18 cellular contexts compared by ENCODE assay signal in the genomic region with DNA sequence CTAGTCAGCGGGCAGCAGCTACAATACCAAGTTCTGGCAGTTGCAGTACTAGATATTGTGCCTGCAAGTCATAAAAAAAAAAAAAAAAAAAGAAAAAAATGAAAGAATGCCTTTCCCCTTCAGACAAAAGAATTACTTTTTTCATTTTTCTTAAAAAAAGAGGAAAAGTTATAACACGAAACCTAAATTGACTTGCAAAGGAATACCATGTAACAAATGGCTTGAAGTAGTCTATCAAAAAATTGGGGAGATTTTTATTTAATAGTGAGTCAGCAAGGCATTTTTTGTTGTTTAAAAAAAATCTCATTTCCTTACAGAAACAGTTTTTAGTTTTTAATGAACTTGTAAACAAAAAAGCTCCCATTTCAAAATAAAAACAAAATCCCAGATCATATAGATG.
"Had no signal": no experiment of that assay in that cellular context is flagged by ENCODE, and none has a peak within 500 bp of the region (broad histone marks: within the 10 kb centered on the region; RNA-seq: fewer than 3 reads in every experiment).

No MANE protein-coding gene starts in this region.

- H3K27me3 Mint-ChIP-seq: activated CD4-positive, alpha-beta T cell treated with anti-CD3 and anti-CD28 coated beads, Interleukin-2, amount 10 ng/mL, durations not matched to agents 7 days and 5 days; activated naive CD4-positive, alpha-beta T cell treated with anti-CD3 and anti-CD28 coated beads, Interleukin-2, amount 50 U/mL, for 24 hours; stimulated activated memory B cell treated with anti-CD40 and anti-IgM and Interleukin-4, amounts not matched to agents 10 μg/mL and 1 μg/mL and 100 μg/mL, for 72 hours; T-helper 17 cell had no signal

- H3K27ac Mint-ChIP-seq: activated CD4-positive, alpha-beta T cell treated with anti-CD3 and anti-CD28 coated beads, Interleukin-2, amount 10 ng/mL, durations not matched to agents 7 days and 5 days; activated naive CD4-positive, alpha-beta T cell treated with anti-CD3 and anti-CD28 coated beads, Interleukin-2, amount 50 U/mL, for 24 hours; activated T-helper 2 cell treated with anti-CD3 and anti-CD28 coated beads, Interferon-gamma antibody, Interleukin-2, Interleukin-4, amounts not matched to agents 10 μg/mL and 5 μg/mL and 100 μg/mL, durations not matched to agents 14 hours and 24 hours and 36 hours; stimulated activated memory B cell treated with anti-CD40 and anti-IgM and Interleukin-4, amounts not matched to agents 10 μg/mL and 1 μg/mL and 100 μg/mL, for 72 hours; T-helper 17 cell had no signal

- H3K27ac ChIP-seq: foreskin keratinocyte, ovary had no signal

- ATAC-seq: foreskin keratinocyte; heart left ventricle; left lobe of liver; stimulated activated memory B cell treated with anti-CD40 and anti-IgM and Interleukin-4, amounts not matched to agents 10 μg/mL and 1 μg/mL and 100 μg/mL, for 72 hours; T-helper 17 cell had no signal

- H3K4me3 ChIP-seq: breast epithelium, esophagus squamous epithelium, heart left ventricle, ovary had no signal

- H3K4me3 Mint-ChIP-seq: activated CD4-positive, alpha-beta T cell treated with anti-CD3 and anti-CD28 coated beads, Interleukin-2, amount 10 ng/mL, durations not matched to agents 7 days and 5 days; activated naive CD4-positive, alpha-beta T cell treated with anti-CD3 and anti-CD28 coated beads, Interleukin-2, amount 50 U/mL, for 24 hours; neural crest cell; stimulated activated memory B cell treated with anti-CD40 and anti-IgM and Interleukin-4, amounts not matched to agents 10 μg/mL and 1 μg/mL and 100 μg/mL, for 72 hours; T-helper 17 cell had no signal

- H3K27me3 ChIP-seq: breast epithelium, esophagus squamous epithelium, foreskin keratinocyte, heart left ventricle, ovary had no signal

- H3K36me3 ChIP-seq: ovary had no signal

- H3K9me3 Mint-ChIP-seq: activated CD4-positive, alpha-beta T cell treated with anti-CD3 and anti-CD28 coated beads, Interleukin-2, amount 10 ng/mL, durations not matched to agents 7 days and 5 days; activated naive CD4-positive, alpha-beta T cell treated with anti-CD3 and anti-CD28 coated beads, Interleukin-2, amount 50 U/mL, for 24 hours; activated T-helper 2 cell treated with anti-CD3 and anti-CD28 coated beads, Interferon-gamma antibody, Interleukin-2, Interleukin-4, amounts not matched to agents 10 μg/mL and 5 μg/mL and 100 μg/mL, durations not matched to agents 14 hours and 24 hours and 36 hours; neural crest cell; stimulated activated memory B cell treated with anti-CD40 and anti-IgM and Interleukin-4, amounts not matched to agents 10 μg/mL and 1 μg/mL and 100 μg/mL, for 72 hours had no signal

- H3K4me1 Mint-ChIP-seq: activated CD4-positive, alpha-beta T cell treated with anti-CD3 and anti-CD28 coated beads, Interleukin-2, amount 10 ng/mL, durations not matched to agents 7 days and 5 days; activated naive CD4-positive, alpha-beta T cell treated with anti-CD3 and anti-CD28 coated beads, Interleukin-2, amount 50 U/mL, for 24 hours; stimulated activated memory B cell treated with anti-CD40 and anti-IgM and Interleukin-4, amounts not matched to agents 10 μg/mL and 1 μg/mL and 100 μg/mL, for 72 hours had no signal

- DNase-seq: activated CD4-positive, alpha-beta T cell treated with anti-CD3 and anti-CD28 coated beads, Interleukin-2, amount 10 ng/mL, durations not matched to agents 7 days and 5 days; activated CD4-positive, CD25-positive, alpha-beta regulatory T cell; activated CD8-positive, alpha-beta memory T cell treated with anti-CD3 and anti-CD28 coated beads for 24 hours; esophagus squamous epithelium; foreskin keratinocyte; heart left ventricle; islet precursor cell; mesendoderm; ovary; retina; T-helper 17 cell; trophoblast cell had no signal

- H3K9me3 ChIP-seq: breast epithelium, esophagus squamous epithelium, heart left ventricle, ovary had no signal
